ENCODE assay signal across 9 cellular contexts in genomic region chr2:169640104-169640503, GRCh38. TPM values are rescaled to one million over a fixed set of nuclear protein-coding genes. Genes with fewer than 3 reads are reported as not detected.
"Had no signal": no experiment of that assay in that cellular context is flagged by ENCODE, and none has a peak within 500 bp of the region (broad histone marks: within the 10 kb centered on the region; RNA-seq: fewer than 3 reads in every experiment).

No MANE protein-coding gene starts in this region.

- DNase-seq: H9, HCEC 1CT, IMR-90, KBM-7 had no signal

- H3K27ac ChIP-seq: HL-60 had no signal

- H3K4me2 ChIP-seq: GM23338 had no signal

- FAIRE-seq: H1, H54 had no signal

- ATAC-seq: GM23338 had no signal

- H2AFZ ChIP-seq: GM23338 had no signal

- H3K4me3 ChIP-seq: GM23338 had no signal

RNA-seq across cellular contexts. Expression of gene CFAP210, which starts 54.1 kb away (rescaled TPM):
- total RNA-seq: GM23338, HT1080, IMR-90 had no signal
- polyA plus RNA-seq: IMR-90 had no signal
